Comparison of ENCODE assay signal across 8 cellular contexts in the genomic region with DNA sequence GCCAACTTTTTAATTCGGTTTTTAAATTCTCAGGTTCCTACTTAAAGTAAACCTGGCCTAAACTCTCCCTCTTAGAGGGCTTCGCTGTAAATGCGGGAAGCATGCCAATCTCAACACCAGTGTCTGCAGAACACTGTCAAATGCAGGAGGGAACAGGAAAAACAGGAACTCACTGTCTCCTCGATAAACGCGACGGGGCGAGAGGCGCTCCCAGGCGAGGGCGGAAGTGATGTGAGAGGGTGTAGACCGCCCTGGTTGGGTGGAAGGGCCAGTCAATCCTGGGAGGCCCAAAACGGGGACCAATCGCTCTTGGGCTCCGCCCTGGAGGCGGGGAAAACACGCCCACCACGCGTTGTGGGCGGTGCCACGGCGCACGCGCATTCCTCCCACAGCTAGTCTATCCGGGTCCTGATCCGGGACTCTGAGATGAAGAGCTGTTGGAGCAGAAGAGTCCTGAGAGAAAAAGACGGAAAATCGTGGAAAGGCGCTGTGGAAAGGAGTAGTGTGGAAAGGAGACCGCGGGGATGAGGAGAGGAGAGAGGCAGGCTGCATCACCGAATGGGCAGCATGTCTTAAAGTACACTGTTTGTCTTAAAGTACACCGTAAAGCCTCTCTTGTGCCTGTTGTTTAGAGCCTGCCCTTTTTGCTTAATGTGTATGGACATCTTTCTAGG. TPM values are rescaled to one million over a fixed set of nuclear protein-coding genes. Genes with fewer than 3 reads are reported as not detected.
A peak's percentile ranks its signal among the peaks of the same experiment; 100 is the strongest.
DNase-seq lines count a peak whose midpoint lies in the region; ATAC-seq and TF ChIP-seq lines count a peak whose summit lies in the region.

No MANE protein-coding gene starts in this region.

- H3K27ac ChIP-seq in vagina: peak overlapping the region; percentile 81

- H3K27me3 ChIP-seq in vagina: no peaks in the 10 kb centered on the region

- H3K36me3 ChIP-seq in vagina: no peaks in the 10 kb centered on the region

- DNase-seq in NCI-H2029 (lab: John Stamatoyannopoulos, UW): peak; percentile 93
- DNase-seq in T-helper 9 cell: peak; percentile 93
- DNase-seq in astrocyte of the hippocampus (ENCODE audit: low read depth, low spot score): peak; percentile 99
- peak; percentile 97 for DNase-seq in hepatic stellate cell (ENCODE audit: low spot score)
- DNase-seq in putamen (ENCODE audit: low spot score): peak; percentile 99
- DNase-seq in vagina (ENCODE audit: extremely low spot score in 2 of 2): peak; percentile 98 to 99

- peaks cover 16% of the 10 kb centered on the region for H3K4me1 ChIP-seq in vagina

- TF ChIP-seq CTCF in vagina (IDR thresholded peaks at IDR 0.05): peak in 1 of 3 experiments; percentile 10

- ATAC-seq in GM18508 (IDR thresholded peaks at IDR 0.05; ENCODE audit: insufficient read depth, unreplicated experiment) (peak; percentile 93), HG02981 (IDR thresholded peaks at IDR 0.05; ENCODE audit: unreplicated experiment) (peak; percentile 99)

- intact Hi-C loops in vagina (cut with DNase I): no loop called here

- no peaks in the 10 kb centered on the region for H3K9me3 ChIP-seq in vagina

- peak in 1 of 2 donors; percentile 53 for TF ChIP-seq POLR2A in vagina (IDR thresholded peaks at IDR 0.05)

- peak overlapping the region; percentile 62 to 66 for H3K4me3 ChIP-seq in vagina

RNA-seq across cellular contexts. Expression of a gene that starts 27.1 kb away (rescaled TPM):
- total RNA-seq in vagina: not detected

Comparison
In these comparisons a context has a peak if more than half of its experiments do, and no peak if none do; other contexts are left out.
1. Peak in every context shown above with its lines: DNase-seq, ATAC-seq, H3K4me3 ChIP-seq and H3K27ac ChIP-seq.